Comparison of ENCODE assay signal across 18 cellular contexts in the genomic region with DNA sequence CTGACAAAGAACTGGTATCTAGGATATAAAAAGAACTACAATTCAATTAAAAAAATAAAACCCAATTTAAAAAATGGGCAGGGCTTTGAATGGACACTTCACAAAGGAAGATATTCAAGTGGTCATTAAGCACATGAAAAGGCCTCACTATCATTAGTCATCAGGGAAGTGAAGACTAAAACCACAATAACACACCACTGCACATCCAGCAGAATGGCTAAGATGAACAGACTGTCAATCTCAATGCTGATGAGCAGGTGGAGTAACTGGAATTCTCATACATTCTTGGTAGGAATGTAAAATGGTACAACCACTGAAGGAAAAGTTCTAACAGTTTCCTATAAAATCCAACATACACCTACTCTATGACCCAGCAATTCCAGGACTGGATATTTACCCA. TPM values are rescaled to one million over a fixed set of nuclear protein-coding genes. Genes with fewer than 3 reads are reported as not detected.
DNase-seq lines count a peak whose midpoint lies in the region; ATAC-seq, FAIRE-seq and TF ChIP-seq lines count a peak whose summit lies in the region.
"Had no signal": no experiment of that assay in that cellular context is flagged by ENCODE, and none has a peak within 500 bp of the region (broad histone marks: within the 10 kb centered on the region; RNA-seq: fewer than 3 reads in every experiment).

No MANE protein-coding gene starts in this region.

- ATAC-seq in activated CD4-positive, alpha-beta T cell treated with anti-CD3 and anti-CD28 coated beads for 36 hours = no peak
- ATAC-seq: gastroesophageal sphincter had no signal

- FAIRE-seq in bronchial epithelial cell (lab: Jason Lieb, UNC) = peak; percentile 7

- H3K27me3 Mint-ChIP-seq in activated CD4-positive, alpha-beta T cell treated with anti-CD3 and anti-CD28 coated beads for 36 hours = no peaks in the 10 kb centered on the region

- peaks cover 32% of the 10 kb centered on the region for H3K4me1 Mint-ChIP-seq in activated CD4-positive, alpha-beta T cell treated with anti-CD3 and anti-CD28 coated beads for 36 hours

- POLR2A ChIA-PET in activated CD4-positive, alpha-beta T cell treated with anti-CD3 and anti-CD28 coated beads for 36 hours (lab: Charles Lee) = no interaction called here

- no peak overlapping the region for H3K4me3 ChIP-seq in bronchial epithelial cell (ENCODE audit: low read depth, low read length)
- H3K4me3 ChIP-seq: gastroesophageal sphincter, ovary had no signal

- CTCF ChIA-PET in activated CD4-positive, alpha-beta T cell treated with anti-CD3 and anti-CD28 coated beads for 36 hours (lab: Charles Lee) = interaction anchor here (0.9 to 1.2 kb wide), 3 partner anchors 14 to 22 kb away, joined by 3 to 4 read pairs (median 4); no protein-coding TSS in a partner anchor

- H3K36me3 Mint-ChIP-seq in activated CD4-positive, alpha-beta T cell treated with anti-CD3 and anti-CD28 coated beads for 36 hours (ENCODE audit: low read depth) = peaks cover 62% of the 10 kb centered on the region

- H3K27ac Mint-ChIP-seq in activated CD4-positive, alpha-beta T cell treated with anti-CD3 and anti-CD28 coated beads for 36 hours = peak overlapping the region; percentile 35
- H3K27ac Mint-ChIP-seq: mesothelial cell of epicardium had no signal

- no peak for TF ChIP-seq CTCF in bronchial epithelial cell (IDR thresholded peaks at IDR 0.05; ENCODE audit: insufficient read depth, low read length, severe bottlenecking)

- peaks cover 13% of the 10 kb centered on the region for H3K36me3 ChIP-seq in bronchial epithelial cell (ENCODE audit: control insufficient read depth, insufficient read depth, low read length)
- H3K36me3 ChIP-seq: ovary had no signal

- no peak for DNase-seq in activated CD4-positive, alpha-beta T cell treated with anti-CD3 and anti-CD28 coated beads for 36 hours
- DNase-seq in activated CD4-positive, alpha-beta T cell treated with anti-CD3 and anti-CD28 coated beads for 4 hours = no peak
- peak; percentile 35 for DNase-seq in NCI-H69 (lab: John Stamatoyannopoulos, UW)
- peak; percentile 75 for DNase-seq in bronchial epithelial cell (ENCODE audit: low read depth)
- DNase-seq in renal cortical epithelial cell (ENCODE audit: low read depth) = peak; percentile 81
- no peak for DNase-seq in SHP77 treated with DMSO at 0.1 percent for 48 hours (lab: John Stamatoyannopoulos, UW)
- DNase-seq in germinal center (ENCODE audit: low spot score) = no peak
- DNase-seq in HuH-7.5 (ENCODE audit: low spot score) = no peak
- DNase-seq: activated CD4-positive, alpha-beta T cell treated with anti-CD3 and anti-CD28 coated beads, Interleukin-2, amount 50 U/mL, for 4 hours; activated gamma-delta T cell; Caco-2; effector memory CD4-positive, alpha-beta T cell; islet precursor cell; Kasumi-1; ovary had no signal

- intact Hi-C loops in activated CD4-positive, alpha-beta T cell treated with anti-CD3 and anti-CD28 coated beads for 36 hours (cut with DNase I, micrococcal nuclease) = no loop called here

- no peaks in the 10 kb centered on the region for H3K27me3 ChIP-seq in bronchial epithelial cell (ENCODE audit: control insufficient read depth, insufficient read depth, low read length)
- H3K27me3 ChIP-seq: gastroesophageal sphincter, ovary had no signal

- H3K9me3 Mint-ChIP-seq in activated CD4-positive, alpha-beta T cell treated with anti-CD3 and anti-CD28 coated beads for 36 hours (ENCODE audit: low read depth) = no peaks in the 10 kb centered on the region
- H3K9me3 Mint-ChIP-seq: brain, mesothelial cell of epicardium had no signal

- H3K4me3 Mint-ChIP-seq in activated CD4-positive, alpha-beta T cell treated with anti-CD3 and anti-CD28 coated beads for 36 hours = no peak overlapping the region
- H3K4me3 Mint-ChIP-seq: brain, mesothelial cell of epicardium had no signal

RNA-seq across cellular contexts. Expression of a gene that starts 8.9 kb away (rescaled TPM):
- 10 to 100 TPM; 49.3 to 60.9 TPM for total RNA-seq in activated CD4-positive, alpha-beta T cell treated with anti-CD3 and anti-CD28 coated beads for 36 hours
- total RNA-seq in bronchial epithelial cell (28.3 and 29.5 TPM in 2 replicates), renal cortical epithelial cell (22.1 and 34.7 TPM in 2 replicates)

RNA-seq across cellular contexts. Expression of a gene that starts 9.0 kb away (rescaled TPM):
- total RNA-seq in activated CD4-positive, alpha-beta T cell treated with anti-CD3 and anti-CD28 coated beads for 36 hours = 10 to 100 TPM; 17.5 to 28.5 TPM
- total RNA-seq in bronchial epithelial cell = 13.3 and 26.6 TPM in 2 replicates
- 13.9 and 35.1 TPM in 2 replicates for total RNA-seq in renal cortical epithelial cell

RNA-seq across cellular contexts. Expression of a gene that starts 37.6 kb away (rescaled TPM):
- total RNA-seq in activated CD4-positive, alpha-beta T cell treated with anti-CD3 and anti-CD28 coated beads for 36 hours = 10 to 100 TPM; 36.5 to 41.7 TPM
- total RNA-seq in bronchial epithelial cell = 30.9 and 36.9 TPM in 2 replicates
- 38.7 and 50.4 TPM in 2 replicates for total RNA-seq in renal cortical epithelial cell

RNA-seq across cellular contexts. Expression of a gene that starts 45.6 kb away (rescaled TPM):
- total RNA-seq in activated CD4-positive, alpha-beta T cell treated with anti-CD3 and anti-CD28 coated beads for 36 hours = 10 to 100 TPM; 10.2 to 10.5 TPM
- total RNA-seq in bronchial epithelial cell (3.4 and 3.8 TPM in 2 replicates), renal cortical epithelial cell (5.4 and 5.6 TPM in 2 replicates)
- total RNA-seq: Caco-2 had no signal

Comparison
In these comparisons a context has a peak if more than half of its experiments do, and no peak if none do; other contexts are left out.
1. DNase-seq: peak in NCI-H69 (single experiment), bronchial epithelial cell (single experiment) and renal cortical epithelial cell (single experiment); none in activated CD4-positive, alpha-beta T cell treated with anti-CD3 and anti-CD28 coated beads for 36 hours (single experiment), activated CD4-positive, alpha-beta T cell treated with anti-CD3 and anti-CD28 coated beads for 4 hours (0 of 2), SHP77 treated with DMSO at 0.1 percent for 48 hours (single experiment), germinal center (single experiment) and HuH-7.5 (single experiment).